In the genomic region with DNA sequence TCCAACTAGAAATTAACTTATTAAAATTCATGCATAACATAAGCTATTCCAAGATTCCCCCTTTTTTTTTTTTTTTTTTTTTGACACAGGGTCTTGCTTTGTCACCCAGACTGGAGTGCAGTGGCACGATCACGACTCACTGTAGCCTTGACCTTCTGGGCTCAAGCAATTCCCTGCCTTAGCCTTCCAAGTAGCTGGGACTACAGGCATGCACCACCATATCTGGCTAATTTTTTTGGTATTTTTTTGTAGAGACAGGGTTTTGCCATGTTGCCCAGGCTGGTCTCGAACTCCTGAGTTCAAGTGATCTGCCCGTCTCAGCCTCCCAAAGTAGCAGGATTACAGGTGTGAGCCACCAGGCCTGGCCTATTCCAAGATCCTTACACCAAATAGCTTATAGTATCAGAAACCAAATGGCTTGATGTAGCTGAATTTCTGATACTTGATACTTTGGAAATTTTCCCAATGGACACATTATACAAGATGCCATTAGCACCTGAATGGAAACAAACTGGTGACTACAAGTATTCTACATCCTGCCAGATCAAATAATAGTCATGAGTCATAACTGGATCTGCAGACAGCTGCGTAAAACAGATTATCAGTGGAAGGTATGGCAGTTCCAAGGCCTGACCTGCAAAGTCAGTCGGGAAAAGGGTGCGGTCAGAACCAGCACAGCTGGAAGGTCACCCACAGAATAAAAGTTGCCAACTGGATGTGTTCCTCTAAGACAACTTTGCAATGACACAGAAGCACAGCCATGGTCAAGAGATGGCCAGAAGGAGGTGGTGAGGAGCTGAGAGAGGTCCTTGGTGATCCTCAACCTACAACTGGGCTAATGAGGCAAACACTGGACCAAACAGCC, we compare ENCODE assay signal across 11 cellular contexts. TPM values are rescaled to one million over a fixed set of nuclear protein-coding genes. Genes with fewer than 3 reads are reported as not detected.
DNase-seq lines count a peak whose midpoint lies in the region; TF ChIP-seq lines count a peak whose summit lies in the region.
"Had no signal": no experiment of that assay in that cellular context is flagged by ENCODE, and none has a peak within 500 bp of the region (broad histone marks: within the 10 kb centered on the region; RNA-seq: fewer than 3 reads in every experiment).

No MANE protein-coding gene starts in this region.

- H3K36me3 Mint-ChIP-seq in type B pancreatic cell, result no peaks in the 10 kb centered on the region
- H3K36me3 Mint-ChIP-seq: IgD-negative memory B cell had no signal

- H3K27ac Mint-ChIP-seq in type B pancreatic cell, result no peak overlapping the region
- H3K27ac Mint-ChIP-seq: IgD-negative memory B cell had no signal

- DNase-seq in DMS53 treated with DMSO at 0.1 percent for 48 hours (lab: John Stamatoyannopoulos, UW; ENCODE audit: unreplicated experiment) (peak; percentile 91), NCI-H146 treated with DMSO at 0.1 percent for 48 hours (lab: John Stamatoyannopoulos, UW; ENCODE audit: unreplicated experiment) (peak; percentile 17), astrocyte of the cerebellum (ENCODE audit: low read depth) (peak; percentile 41), lung microvascular endothelial cell (ENCODE audit: low read depth in 2 of 2) (peak; percentile 61 to 67), SW 1271 (lab: John Stamatoyannopoulos, UW) (no peak), globus pallidus (ENCODE audit: low spot score) (no peak), type B pancreatic cell (ENCODE audit: extremely low spot score, unreplicated experiment) (no peak)
- DNase-seq in activated CD4-positive, alpha-beta T cell treated with anti-CD3 and anti-CD28 coated beads, Interleukin-2, amount 50 U/mL, for 48 hours, result no peak
- DNase-seq: activated CD8-positive, alpha-beta memory T cell treated with anti-CD3 and anti-CD28 coated beads, Interleukin-2, amount 50 U/mL, for 4 hours had no signal

- in situ Hi-C loops in astrocyte of the cerebellum (cut with HindIII; ENCODE audit: low sequenced_read_pairs), result no loop called here

- H3K27me3 Mint-ChIP-seq in type B pancreatic cell, result no peaks in the 10 kb centered on the region
- H3K27me3 Mint-ChIP-seq: IgD-negative memory B cell had no signal

- H3K4me3 Mint-ChIP-seq in type B pancreatic cell, result no peak overlapping the region
- H3K4me3 Mint-ChIP-seq: IgD-negative memory B cell had no signal

- no peak for TF ChIP-seq CTCF in astrocyte of the cerebellum (IDR thresholded peaks at IDR 0.05; ENCODE audit: low read depth, low read length, missing control alignments)
- no peak for TF ChIP-seq CTCF in type B pancreatic cell (conservative IDR thresholded peaks at IDR 0.05)

- H3K4me1 Mint-ChIP-seq in type B pancreatic cell (ENCODE audit: unreplicated experiment), result peaks cover 2% of the 10 kb centered on the region

- H3K4me3 ChIP-seq in astrocyte of the cerebellum (ENCODE audit: low read depth, low read length), result no peak overlapping the region
- H3K4me3 ChIP-seq: coronary artery had no signal

- H3K9me3 Mint-ChIP-seq in type B pancreatic cell, result no peaks in the 10 kb centered on the region
- H3K9me3 Mint-ChIP-seq: IgD-negative memory B cell had no signal

RNA-seq across cellular contexts. Expression of gene TUBG1, which starts 14.5 kb away (rescaled TPM):
- total RNA-seq in lung microvascular endothelial cell, result 15.3 and 16.3 TPM in 2 replicates
- 44.7 and 63.2 TPM in 2 replicates for total RNA-seq in type B pancreatic cell (ENCODE audit: low replicate concordance)

RNA-seq across cellular contexts. Expression of gene RETREG3, which starts 14.8 kb away (rescaled TPM):
- total RNA-seq in lung microvascular endothelial cell, result 52.5 and 65.3 TPM in 2 replicates
- 62.9 and 82.6 TPM in 2 replicates for total RNA-seq in type B pancreatic cell (ENCODE audit: low replicate concordance)

RNA-seq across cellular contexts. Expression of gene TUBG2, which starts 35.1 kb away (rescaled TPM):
- total RNA-seq in lung microvascular endothelial cell (3.5 and 4.8 TPM in 2 replicates), type B pancreatic cell (ENCODE audit: low replicate concordance) (18.0 and 24.4 TPM in 2 replicates)

RNA-seq across cellular contexts. Expression of gene PSMC3IP, which starts 46.4 kb away (rescaled TPM):
- total RNA-seq in lung microvascular endothelial cell (1.4 and 1.7 TPM in 2 replicates), type B pancreatic cell (ENCODE audit: low replicate concordance) (10.6 and 22.6 TPM in 2 replicates)

RNA-seq across cellular contexts. Expression of gene PLEKHH3, which starts 52.8 kb away (rescaled TPM):
- total RNA-seq in lung microvascular endothelial cell (10.2 and 11.9 TPM in 2 replicates), type B pancreatic cell (ENCODE audit: low replicate concordance) (29.1 and 60.5 TPM in 2 replicates)

Comparison
In these comparisons a context has a peak if more than half of its experiments do, and no peak if none do; other contexts are left out.
1. DNase-seq: peak in DMS53 treated with DMSO at 0.1 percent for 48 hours (single experiment), NCI-H146 treated with DMSO at 0.1 percent for 48 hours (single experiment), astrocyte of the cerebellum (single experiment) and lung microvascular endothelial cell (2 of 2); none in activated CD4-positive, alpha-beta T cell treated with anti-CD3 and anti-CD28 coated beads, Interleukin-2, amount 50 U/mL, for 48 hours (0 of 2), SW 1271 (0 of 2), globus pallidus (single experiment) and type B pancreatic cell (single experiment).